In genomic region chr11:47918370-47918690, GRCh38 we compare ENCODE assay signal across 9 cellular contexts.
DNase-seq lines count a peak whose midpoint lies in the region; ATAC-seq and TF ChIP-seq lines count a peak whose summit lies in the region.
"Had no signal": no experiment of that assay in that cellular context is flagged by ENCODE, and none has a peak within 500 bp of the region (broad histone marks: within the 10 kb centered on the region; RNA-seq: fewer than 3 reads in every experiment).

No MANE protein-coding gene starts in this region.

- DNase-seq in CD4-positive, alpha-beta T cell: no peak
- no peak for DNase-seq in effector memory CD8-positive, alpha-beta T cell
- no peak for DNase-seq in trophoblast cell
- no peak for DNase-seq in CD1c-positive myeloid dendritic cell (ENCODE audit: extremely low spot score)
- no peak for DNase-seq in inferior parietal cortex (ENCODE audit: extremely low spot score)
- DNase-seq in KG1 (lab: John Stamatoyannopoulos, UW): no peak
- DNase-seq in ovary: no peak

- no peaks in the 10 kb centered on the region for H3K36me3 Mint-ChIP-seq in CD4-positive, alpha-beta T cell (ENCODE audit: low read depth)
- H3K36me3 Mint-ChIP-seq in effector memory CD8-positive, alpha-beta T cell (ENCODE audit: insufficient read depth): peaks cover 6% of the 10 kb centered on the region

- H3K18ac ChIP-seq in trophoblast cell (ENCODE audit: low read length): no peak overlapping the region

- H3K36me3 ChIP-seq in Loucy (ENCODE audit: insufficient read depth, low read length) (no peaks in the 10 kb centered on the region), trophoblast cell (ENCODE audit: control insufficient read depth in 1 of 2, insufficient read depth in 2 of 2, low read length in 2 of 2) (no peaks in the 10 kb centered on the region), ovary (no peaks in the 10 kb centered on the region)

- no peaks in the 10 kb centered on the region for H3K79me2 ChIP-seq in Loucy (ENCODE audit: insufficient read depth, low read length)
- H3K79me2 ChIP-seq in trophoblast cell (ENCODE audit: control insufficient read depth, insufficient read depth, low read length, poor library complexity): no peaks in the 10 kb centered on the region

- H2AFZ ChIP-seq in Loucy (ENCODE audit: low read length): 0 out of 2 replicates have a peak overlapping the region, but pooled peaks have one; percentile 18
- H2AFZ ChIP-seq in trophoblast cell (ENCODE audit: insufficient read depth, low read length, poor library complexity): no peak overlapping the region

- H3K27ac Mint-ChIP-seq in CD4-positive, alpha-beta T cell: peak overlapping the region; percentile 78
- peak overlapping the region; percentile 75 to 87 for H3K27ac Mint-ChIP-seq in effector memory CD8-positive, alpha-beta T cell
- H3K27ac Mint-ChIP-seq: activated T-helper 1 cell treated with anti-CD3 and anti-CD28 coated beads, Interleukin-12 subunit alpha, Interleukin-12 subunit beta, Interleukin-2, Interleukin-4 antibody, amounts not matched to agents 30 ng/mL and 10 ng/mL and 1 ng/mL, durations not matched to agents 14 hours and 24 hours and 36 hours had no signal

- CTCF ChIA-PET in CD4-positive, alpha-beta T cell (lab: Charles Lee): interaction anchor here (0.5 kb wide), 1 partner anchor 84 kb away, joined by 4 read pairs; no protein-coding TSS in a partner anchor

- H3K27me3 ChIP-seq in CD4-positive, alpha-beta T cell (ENCODE audit: control insufficient read depth, insufficient read depth, low read length): no peaks in the 10 kb centered on the region
- H3K27me3 ChIP-seq in Loucy (ENCODE audit: insufficient read depth, low read length, poor library complexity, severe bottlenecking) (no peaks in the 10 kb centered on the region), trophoblast cell (ENCODE audit: insufficient read depth, low read length) (no peaks in the 10 kb centered on the region), ovary (no peaks in the 10 kb centered on the region)

- no peaks in the 10 kb centered on the region for H3K9me3 Mint-ChIP-seq in CD4-positive, alpha-beta T cell
- H3K9me3 Mint-ChIP-seq in effector memory CD8-positive, alpha-beta T cell: no peaks in the 10 kb centered on the region
- H3K9me3 Mint-ChIP-seq: activated T-helper 1 cell treated with anti-CD3 and anti-CD28 coated beads, Interleukin-12 subunit alpha, Interleukin-12 subunit beta, Interleukin-2, Interleukin-4 antibody, amounts not matched to agents 30 ng/mL and 10 ng/mL and 1 ng/mL, durations not matched to agents 14 hours and 24 hours and 36 hours had no signal

- peak overlapping the region; percentile 91 for H4K91ac ChIP-seq in trophoblast cell (ENCODE audit: low read depth, low read length)

- H3K23ac ChIP-seq in trophoblast cell (ENCODE audit: low read length): no peak overlapping the region

- WGBS in trophoblast cell (ENCODE audit: extremely low coverage, insufficient coverage, insufficient read length): no CpG with 5 or more reads among the region's 3 CpGs
- 18 to 28% (median 19%) methylated on average over 3 of the region's 3 CpGs for WGBS in ovary, 3 donors

- H4K8ac ChIP-seq in trophoblast cell (ENCODE audit: low read depth, low read length): no peak overlapping the region

- peaks cover 6% of the 10 kb centered on the region for H3F3A ChIP-seq in Loucy (ENCODE audit: low read depth)

- H3K4me3 ChIP-seq in Loucy (ENCODE audit: low read length, poor library complexity, severe bottlenecking) (peak overlapping the region; percentile 58), trophoblast cell (ENCODE audit: low read depth, low read length) (no peak overlapping the region), ovary (no peak overlapping the region)

- no peaks in the 10 kb centered on the region for H3K9me3 ChIP-seq in CD4-positive, alpha-beta T cell (ENCODE audit: control insufficient read depth, low read length)
- H3K9me3 ChIP-seq in Loucy (ENCODE audit: insufficient read depth, low read depth, low read length) (no peaks in the 10 kb centered on the region), trophoblast cell (ENCODE audit: insufficient read depth, low read depth, low read length) (no peaks in the 10 kb centered on the region), ovary (no peaks in the 10 kb centered on the region)

- ATAC-seq in CD4-positive, alpha-beta T cell (ENCODE audit: poor library complexity): no peak
- no peak for ATAC-seq in effector memory CD8-positive, alpha-beta T cell (replicated peaks)

- intact Hi-C loops in CD4-positive, alpha-beta T cell (cut with DNase I, micrococcal nuclease): no loop called here
- intact Hi-C loops in ovary (cut with DNase I): no loop called here

- H3K27me3 Mint-ChIP-seq in CD4-positive, alpha-beta T cell: no peaks in the 10 kb centered on the region
- no peaks in the 10 kb centered on the region for H3K27me3 Mint-ChIP-seq in effector memory CD8-positive, alpha-beta T cell

- no peak for TF ChIP-seq CTCF in CD4-positive, alpha-beta T cell (IDR thresholded peaks at IDR 0.05)
- TF ChIP-seq CTCF in Loucy (conservative IDR thresholded peaks at IDR 0.05; ENCODE audit: low read length) (no peak), ovary (IDR thresholded peaks at IDR 0.05) (no peak)

- peaks cover 14% of the 10 kb centered on the region for H3K79me1 ChIP-seq in trophoblast cell (ENCODE audit: low read length)

- H3K4me3 Mint-ChIP-seq in CD4-positive, alpha-beta T cell: no peak overlapping the region
- peak overlapping the region; percentile 37 to 55 for H3K4me3 Mint-ChIP-seq in effector memory CD8-positive, alpha-beta T cell
- H3K4me3 Mint-ChIP-seq: activated T-helper 1 cell treated with anti-CD3 and anti-CD28 coated beads, Interleukin-12 subunit alpha, Interleukin-12 subunit beta, Interleukin-2, Interleukin-4 antibody, amounts not matched to agents 30 ng/mL and 10 ng/mL and 1 ng/mL, durations not matched to agents 14 hours and 24 hours and 36 hours had no signal

- no peak overlapping the region for H3K14ac ChIP-seq in trophoblast cell (ENCODE audit: low read length)

- H2BK120ac ChIP-seq in trophoblast cell (ENCODE audit: insufficient read depth, low read length, poor library complexity): peak overlapping the region; percentile 41

- peak overlapping the region; percentile 26 for H2AK5ac ChIP-seq in trophoblast cell (ENCODE audit: low read length)

- H3K9ac ChIP-seq in Loucy (ENCODE audit: low read depth, low read length, poor library complexity, severe bottlenecking) (no peak overlapping the region), trophoblast cell (ENCODE audit: low read length) (no peak overlapping the region)

- peak overlapping the region; percentile 1 for H2BK12ac ChIP-seq in trophoblast cell (ENCODE audit: low read length)

- POLR2A ChIA-PET in CD4-positive, alpha-beta T cell (lab: Charles Lee): no interaction called here

- no peak for TF ChIP-seq EP300 in ovary (IDR thresholded peaks at IDR 0.05)

- peaks cover 72% of the 10 kb centered on the region for H3K4me1 ChIP-seq in Loucy (ENCODE audit: insufficient read depth, low read length, poor library complexity, severe bottlenecking)
- H3K4me1 ChIP-seq in trophoblast cell (ENCODE audit: control insufficient read depth in 1 of 2, insufficient read depth in 2 of 2, low read length in 2 of 2): peaks cover 25 to 36% of the 10 kb centered on the region in 2 experiments
- peaks cover 8% of the 10 kb centered on the region for H3K4me1 ChIP-seq in ovary (ENCODE audit: insufficient read depth)

- peak overlapping the region; percentile 53 for H3K4me2 ChIP-seq in Loucy (ENCODE audit: low read depth, low read length, poor library complexity, severe bottlenecking)
- H3K4me2 ChIP-seq in trophoblast cell (ENCODE audit: low read length): no peak overlapping the region

- no peaks in the 10 kb centered on the region for H3K9me2 ChIP-seq in Loucy (replicated peaks; ENCODE audit: low read depth, low read length)

- H2BK5ac ChIP-seq in trophoblast cell (ENCODE audit: low read depth, low read length, poor library complexity): no peak overlapping the region

- no peak overlapping the region for H3K4ac ChIP-seq in trophoblast cell (ENCODE audit: low read depth, low read length)

- no peak overlapping the region for H4K12ac ChIP-seq in trophoblast cell (ENCODE audit: low read depth, low read length)

- no peak for TF ChIP-seq POLR2A in ovary (IDR thresholded peaks at IDR 0.05)

- no peaks in the 10 kb centered on the region for H4K20me1 ChIP-seq in Loucy (ENCODE audit: insufficient read depth, low read length, poor library complexity, severe bottlenecking)

- no peak overlapping the region for H3K27ac ChIP-seq in CD4-positive, alpha-beta T cell (ENCODE audit: low read depth, low read length)
- H3K27ac ChIP-seq in trophoblast cell (ENCODE audit: low read depth, low read length) (no peak overlapping the region), ovary (peak overlapping the region in 1 of 2 donors; percentile 64)

- peaks cover 59% of the 10 kb centered on the region for H3K4me1 Mint-ChIP-seq in CD4-positive, alpha-beta T cell (ENCODE audit: low read depth)
- H3K4me1 Mint-ChIP-seq in effector memory CD8-positive, alpha-beta T cell (ENCODE audit: low read depth in 2 of 2): peaks cover 42 to 43% of the 10 kb centered on the region in 2 donors
